In genomic region chr1:37655274-37655673, GRCh38 we compare ENCODE assay signal across 19 cellular contexts. TPM values are rescaled to one million over a fixed set of nuclear protein-coding genes. Genes with fewer than 3 reads are reported as not detected.
DNase-seq lines count a peak whose midpoint lies in the region; ATAC-seq and TF ChIP-seq lines count a peak whose summit lies in the region.
"Had no signal": no experiment of that assay in that cellular context is flagged by ENCODE, and none has a peak within 500 bp of the region (broad histone marks: within the 10 kb centered on the region; RNA-seq: fewer than 3 reads in every experiment).

No MANE protein-coding gene starts in this region.

- peaks cover 0 to 2% of the 10 kb centered on the region in 2 donors for H3K4me1 ChIP-seq in neuronal stem cell (ENCODE audit: control insufficient read depth in 2 of 2, insufficient read depth in 1 of 2, low read depth in 1 of 2, low read length in 2 of 2)
- H3K4me1 ChIP-seq: SJSA1 had no signal

- H2AK5ac ChIP-seq in neuronal stem cell (ENCODE audit: low read depth, low read length) = no peak overlapping the region

- DNase-seq in H7 (peak; percentile 61), LNCaP clone FGC (ENCODE audit: low read depth) (no peak), neuronal stem cell (ENCODE audit: low spot score) (no peak)
- DNase-seq: CD8-positive, alpha-beta memory T cell; MG63; NCI-H1105; NCI-H1694 treated with DMSO at 0.1 percent for 48 hours; NCI-H2171; NCI-H524; T-cell had no signal

- no peak overlapping the region for H2BK12ac ChIP-seq in neuronal stem cell (ENCODE audit: low read length)

- ATAC-seq in GM18909 (IDR thresholded peaks at IDR 0.05; ENCODE audit: poor library complexity, unreplicated experiment) = no peak
- no peak for ATAC-seq in HG02981 (IDR thresholded peaks at IDR 0.05; ENCODE audit: unreplicated experiment)
- no peak for ATAC-seq in GM21528 (IDR thresholded peaks at IDR 0.05; ENCODE audit: low FRiP score, unreplicated experiment)
- ATAC-seq: T-cell had no signal

- peak overlapping the region; percentile 36 for H3K18ac ChIP-seq in neuronal stem cell (ENCODE audit: low read length)

- H2BK15ac ChIP-seq in neuronal stem cell (ENCODE audit: low read length) = peak overlapping the region; percentile 38

- H3K36me3 ChIP-seq in H7 (replicated peaks; ENCODE audit: control insufficient read depth, insufficient read depth, low read length) = no peaks in the 10 kb centered on the region
- no peaks in the 10 kb centered on the region for H3K36me3 ChIP-seq in neuronal stem cell (replicated peaks in 1 of 2; ENCODE audit: control insufficient read depth in 2 of 2, insufficient read depth in 2 of 2, low read length in 2 of 2)
- H3K36me3 ChIP-seq: BLaER1, MG63, SJSA1 had no signal

- no peak overlapping the region for H4K91ac ChIP-seq in neuronal stem cell (ENCODE audit: low read depth, low read length, poor library complexity)

- H2BK5ac ChIP-seq in neuronal stem cell (ENCODE audit: low read length) = no peak overlapping the region

- H2AFZ ChIP-seq in neuronal stem cell (ENCODE audit: low read length) = no peak overlapping the region

- no peak overlapping the region for H2BK120ac ChIP-seq in neuronal stem cell (ENCODE audit: low read depth, low read length)

- no peak overlapping the region for H3K9ac ChIP-seq in neuronal stem cell (ENCODE audit: low read depth, low read length, poor library complexity)
- H3K9ac ChIP-seq: BLaER1, KMS-11 had no signal

- H3K23ac ChIP-seq in neuronal stem cell (ENCODE audit: low read depth, low read length, poor library complexity) = no peak overlapping the region

- H3K4ac ChIP-seq in neuronal stem cell (ENCODE audit: low read length) = no peak overlapping the region

- H3K14ac ChIP-seq in neuronal stem cell (ENCODE audit: low read length) = no peak overlapping the region

- H3K4me2 ChIP-seq in neuronal stem cell (ENCODE audit: insufficient read depth, low read length, poor library complexity, severe bottlenecking) = no peak overlapping the region
- H3K4me2 ChIP-seq: BLaER1, KMS-11 had no signal

- TF ChIP-seq CTCF in LNCaP clone FGC (IDR thresholded peaks at IDR 0.05; ENCODE audit: control insufficient read depth, extremely low read depth, insufficient read depth) = peak; percentile 35
- peak; percentile 21; the same call in 1 of the 2 replicates for TF ChIP-seq CTCF in VCaP (conservative IDR thresholded peaks at IDR 0.05)

- no peak overlapping the region for H3K4me3 ChIP-seq in H7 (ENCODE audit: insufficient read depth, low read depth, low read length)
- no peak overlapping the region for H3K4me3 ChIP-seq in LNCaP clone FGC (ENCODE audit: low read depth, low read length)
- H3K4me3 ChIP-seq in neuronal stem cell (ENCODE audit: low read length in 2 of 2) = no peak overlapping the region
- H3K4me3 ChIP-seq: BLaER1, MG63, SJSA1 had no signal

- H3K9me3 ChIP-seq in neuronal stem cell (replicated peaks in 1 of 2; ENCODE audit: control insufficient read depth in 2 of 2, insufficient read depth in 1 of 2, low read depth in 1 of 2, low read length in 2 of 2) = no peaks in the 10 kb centered on the region
- H3K9me3 ChIP-seq: BLaER1, MG63, SJSA1 had no signal

- H3K27ac ChIP-seq in VCaP (no peak overlapping the region), neuronal stem cell (replicated peaks; ENCODE audit: low read length) (no peak overlapping the region)
- H3K27ac ChIP-seq: BLaER1, KMS-11, SJSA1 had no signal

- H3K27me3 ChIP-seq in H7 (ENCODE audit: control insufficient read depth, insufficient read depth, low read length) (peaks cover 8% of the 10 kb centered on the region), neuronal stem cell (ENCODE audit: control insufficient read depth in 3 of 3, insufficient read depth in 3 of 3, low read depth in 1 of 3, low read length in 3 of 3) (peaks cover 0 to 64% (median 0%) of the 10 kb centered on the region in 3 experiments)
- H3K27me3 ChIP-seq: BLaER1, MG63 had no signal

- no peak overlapping the region for H4K8ac ChIP-seq in neuronal stem cell (ENCODE audit: low read depth, low read length)

- no peaks in the 10 kb centered on the region for H3K79me1 ChIP-seq in neuronal stem cell (ENCODE audit: low read depth, low read length)

RNA-seq across cellular contexts. Expression of gene RSPO1, which starts 20.6 kb away (rescaled TPM):
- 0.14 TPM in 1 of 2 replicates, not detected in the other for total RNA-seq in H7 (2014; rRNA removed; shearing (Covaris generic))
- 1.4 TPM for polyA plus RNA-seq in neuronal stem cell (2013, experiment 1 of 2)
- polyA plus RNA-seq in neuronal stem cell (2013, experiment 2 of 2) = 1.5 TPM
- total RNA-seq: CD8-positive, alpha-beta memory T cell; Daoy; OCI-LY7; SJSA1; T-cell had no signal
- polyA plus RNA-seq: CD8-positive, alpha-beta memory T cell had no signal

RNA-seq across cellular contexts. Expression of gene CDCA8, which starts 37.0 kb away (rescaled TPM):
- total RNA-seq in H7 (2014; rRNA removed; shearing (Covaris generic)) = 46.9 and 55.4 TPM in 2 replicates
- 69.7 TPM for polyA plus RNA-seq in neuronal stem cell (2013, experiment 1 of 2)
- polyA plus RNA-seq in neuronal stem cell (2013, experiment 2 of 2) = 69.6 TPM

RNA-seq across cellular contexts. Expression of gene GNL2, which starts 59.5 kb away (rescaled TPM):
- total RNA-seq in H7 (2014; rRNA removed; shearing (Covaris generic)) = 170 and 197 TPM in 2 replicates
- 125 TPM for polyA plus RNA-seq in neuronal stem cell (2013, experiment 1 of 2)
- 124 TPM for polyA plus RNA-seq in neuronal stem cell (2013, experiment 2 of 2)
